32 cellular contexts compared by ENCODE assay signal in genomic region chr14:25011095-25011494, GRCh38. TPM values are rescaled to one million over a fixed set of nuclear protein-coding genes. Genes with fewer than 3 reads are reported as not detected.
"Had no signal": no experiment of that assay in that cellular context is flagged by ENCODE, and none has a peak within 500 bp of the region (broad histone marks: within the 10 kb centered on the region; RNA-seq: fewer than 3 reads in every experiment).

No MANE protein-coding gene starts in this region.

- ATAC-seq: naive thymus-derived CD4-positive, alpha-beta T cell; right cardiac atrium had no signal

- H3K27ac Mint-ChIP-seq: activated naive CD4-positive, alpha-beta T cell treated with anti-CD3 and anti-CD28 coated beads for 36 hours; activated naive CD8-positive, alpha-beta T cell treated with anti-CD3 and anti-CD28 coated beads for 36 hours; activated T-helper 1 cell treated with anti-CD3 and anti-CD28 coated beads, Interleukin-12 subunit alpha, Interleukin-12 subunit beta, Interleukin-2, Interleukin-4 antibody, amounts not matched to agents 30 ng/mL and 10 ng/mL and 1 ng/mL, durations not matched to agents 14 hours and 24 hours and 36 hours; memory B cell; naive thymus-derived CD4-positive, alpha-beta T cell; T-helper 1 cell treated with Interleukin-12 subunit alpha and Interleukin-12 subunit beta and Interleukin-4 antibody, amounts not matched to agents 30 μg/mL and 1 μg/mL, for 36 hours had no signal

- H3K27me3 Mint-ChIP-seq: brain had no signal

- H3K9me3 Mint-ChIP-seq: activated naive CD4-positive, alpha-beta T cell treated with anti-CD3 and anti-CD28 coated beads for 36 hours; activated naive CD8-positive, alpha-beta T cell treated with anti-CD3 and anti-CD28 coated beads for 36 hours; activated T-helper 1 cell treated with anti-CD3 and anti-CD28 coated beads, Interleukin-12 subunit alpha, Interleukin-12 subunit beta, Interleukin-2, Interleukin-4 antibody, amounts not matched to agents 30 ng/mL and 10 ng/mL and 1 ng/mL, durations not matched to agents 14 hours and 24 hours and 36 hours; memory B cell; naive thymus-derived CD4-positive, alpha-beta T cell; neural progenitor cell; T-helper 1 cell treated with Interleukin-12 subunit alpha and Interleukin-12 subunit beta and Interleukin-4 antibody, amounts not matched to agents 30 μg/mL and 1 μg/mL, for 36 hours had no signal

- FAIRE-seq: TTC549, urothelium cell line had no signal

- H3K4me1 Mint-ChIP-seq: activated naive CD8-positive, alpha-beta T cell treated with anti-CD3 and anti-CD28 coated beads for 36 hours; memory B cell; naive thymus-derived CD4-positive, alpha-beta T cell had no signal

- H3K4me3 ChIP-seq: adrenal gland, ascending aorta, coronary artery, dorsolateral prefrontal cortex, neural progenitor cell, testis had no signal

- H3K27me3 ChIP-seq: adrenal gland, ascending aorta, dorsolateral prefrontal cortex, neural progenitor cell, testis had no signal

- H3K4me2 ChIP-seq: neural progenitor cell had no signal

- H3K36me3 ChIP-seq: adrenal gland, ascending aorta, neural progenitor cell had no signal

- H3K4me1 ChIP-seq: adrenal gland, ascending aorta, neural progenitor cell, testis had no signal

- H3K4me3 Mint-ChIP-seq: activated naive CD4-positive, alpha-beta T cell treated with anti-CD3 and anti-CD28 coated beads for 36 hours; activated naive CD8-positive, alpha-beta T cell treated with anti-CD3 and anti-CD28 coated beads for 36 hours; activated T-helper 1 cell treated with anti-CD3 and anti-CD28 coated beads, Interleukin-12 subunit alpha, Interleukin-12 subunit beta, Interleukin-2, Interleukin-4 antibody, amounts not matched to agents 30 ng/mL and 10 ng/mL and 1 ng/mL, durations not matched to agents 14 hours and 24 hours and 36 hours; brain; memory B cell; naive thymus-derived CD4-positive, alpha-beta T cell; neural progenitor cell; T-helper 1 cell treated with Interleukin-12 subunit alpha and Interleukin-12 subunit beta and Interleukin-4 antibody, amounts not matched to agents 30 μg/mL and 1 μg/mL, for 36 hours had no signal

- DNase-seq: activated CD4-positive, alpha-beta T cell treated with anti-CD3 and anti-CD28 coated beads for 4 hours; activated CD4-positive, alpha-beta T cell treated with anti-CD3 and anti-CD28 coated beads, Interleukin-2, amount 50 U/mL, for 4 hours; activated CD8-positive, alpha-beta memory T cell treated with anti-CD3 and anti-CD28 coated beads for 24 hours; activated effector memory CD4-positive, alpha-beta T cell treated with anti-CD3 and anti-CD28 coated beads, Interleukin-2, amount 50 U/mL, for 16 hours; activated naive CD4-positive, alpha-beta T cell treated with anti-CD3 and anti-CD28 coated beads for 36 hours; activated naive CD8-positive, alpha-beta T cell treated with anti-CD3 and anti-CD28 coated beads for 36 hours; activated T-cell treated with anti-CD3 and anti-CD28 coated beads, Interleukin-2, amount 50 U/mL, for 1 hour; adrenal gland; dorsolateral prefrontal cortex; effector memory CD4-positive, alpha-beta T cell; erythroblast; hippocampal formation; midbrain; naive thymus-derived CD4-positive, alpha-beta T cell; occipital lobe; right cardiac atrium; stimulated activated CD4-positive, alpha-beta T cell treated with anti-CD3 and anti-CD28 coated beads, Interleukin-2, amount 100 ng/mL, for 48 hours; stimulated activated naive CD4-positive, alpha-beta T cell treated with Interleukin-2 at 50 U/mL for 16 hours; T-helper 9 cell; testis; trophoblast cell had no signal

- H3K9ac ChIP-seq: neural progenitor cell had no signal

- H3K9me3 ChIP-seq: adrenal gland, ascending aorta, testis had no signal

- H3K27ac ChIP-seq: adrenal gland, ascending aorta, coronary artery, dorsolateral prefrontal cortex, neural progenitor cell, testis, VCaP had no signal

- H3K36me3 Mint-ChIP-seq: activated naive CD8-positive, alpha-beta T cell treated with anti-CD3 and anti-CD28 coated beads for 36 hours; brain; memory B cell; naive thymus-derived CD4-positive, alpha-beta T cell; neural progenitor cell had no signal

- H2AFZ ChIP-seq: neural progenitor cell had no signal

RNA-seq across cellular contexts. Expression of gene STXBP6, which starts 38.9 kb away (rescaled TPM):
- total RNA-seq: activated naive CD4-positive, alpha-beta T cell treated with anti-CD3 and anti-CD28 coated beads for 36 hours; activated naive CD8-positive, alpha-beta T cell treated with anti-CD3 and anti-CD28 coated beads for 36 hours; activated T-helper 1 cell treated with anti-CD3 and anti-CD28 coated beads, Interleukin-12 subunit alpha, Interleukin-12 subunit beta, Interleukin-2, Interleukin-4 antibody, amounts not matched to agents 30 ng/mL and 10 ng/mL and 1 ng/mL, durations not matched to agents 14 hours and 24 hours and 36 hours; naive thymus-derived CD4-positive, alpha-beta T cell; pulmonary artery endothelial cell had no signal
- polyA plus RNA-seq: naive thymus-derived CD4-positive, alpha-beta T cell had no signal
